15 cellular contexts compared by ENCODE assay signal in genomic region chr1:23224721-23225648, GRCh38. TPM values are rescaled to one million over a fixed set of nuclear protein-coding genes. Genes with fewer than 3 reads are reported as not detected.
DNase-seq lines count a peak whose midpoint lies in the region; ATAC-seq and TF ChIP-seq lines count a peak whose summit lies in the region.
"Had no signal": no experiment of that assay in that cellular context is flagged by ENCODE, and none has a peak within 500 bp of the region (broad histone marks: within the 10 kb centered on the region; RNA-seq: fewer than 3 reads in every experiment).

No MANE protein-coding gene starts in this region.

- H3K36me3 ChIP-seq in A673 (ENCODE audit: insufficient read depth, low read length, poor library complexity, severe bottlenecking) = no peaks in the 10 kb centered on the region
- H3K36me3 ChIP-seq: BLaER1 had no signal

- H3K4me1 ChIP-seq in A673 (ENCODE audit: insufficient read depth, low read length, poor library complexity, severe bottlenecking) = peaks cover 14% of the 10 kb centered on the region
- H3K4me1 ChIP-seq: BLaER1 had no signal

- peak; percentile 82 for DNase-seq in A673 (ENCODE audit: low spot score)
- peak; percentile 80 for DNase-seq in HT1080 (ENCODE audit: low read depth)
- no peak for DNase-seq in chondrocyte (ENCODE audit: low spot score)
- peak; percentile 30 for DNase-seq in kidney tubule cell (ENCODE audit: low spot score)
- no peak for DNase-seq in activated CD8-positive, alpha-beta memory T cell treated with anti-CD3 and anti-CD28 coated beads for 24 hours
- no peak for DNase-seq in activated CD4-positive, alpha-beta T cell treated with anti-CD3 and anti-CD28 coated beads for 4 hours
- DNase-seq: activated naive CD4-positive, alpha-beta T cell; GOT3; NCI-H446 had no signal

- peaks cover 3% of the 10 kb centered on the region for H3K9me3 Mint-ChIP-seq in chondrocyte (ENCODE audit: low read depth)
- H3K9me3 Mint-ChIP-seq: natural killer cell treated with Interleukin-12 subunit alpha and Interleukin-12 subunit beta and Interleukin-15 and Interleukin-18, amount 100 ng/mL, for 72 hours had no signal

- H3K4me3 Mint-ChIP-seq in chondrocyte (ENCODE audit: unreplicated experiment) = no peak overlapping the region
- H3K4me3 Mint-ChIP-seq: natural killer cell treated with Interleukin-12 subunit alpha and Interleukin-12 subunit beta and Interleukin-15 and Interleukin-18, amount 100 ng/mL, for 72 hours had no signal

- H3K9me3 ChIP-seq in A673 (ENCODE audit: low read depth, low read length, poor library complexity, severe bottlenecking) = no peaks in the 10 kb centered on the region
- H3K9me3 ChIP-seq: BLaER1 had no signal

- BruUV-seq in A673 (replicated peaks; lab: Mats Ljungman, UMichigan) = no TSS peak

- no peak for TF ChIP-seq CTCF in A673 (conservative IDR thresholded peaks at IDR 0.05; ENCODE audit: low read depth, low read length)
- TF ChIP-seq CTCF in chondrocyte (IDR thresholded peaks at IDR 0.05) = no peak

- H3K27me3 ChIP-seq in A673 (replicated peaks; ENCODE audit: insufficient read depth, low read depth, low read length, poor library complexity) = no peaks in the 10 kb centered on the region

- no peaks in the 10 kb centered on the region for H3K36me3 Mint-ChIP-seq in chondrocyte (ENCODE audit: low read depth)
- H3K36me3 Mint-ChIP-seq: natural killer cell treated with Interleukin-12 subunit alpha and Interleukin-12 subunit beta and Interleukin-15 and Interleukin-18, amount 100 ng/mL, for 72 hours had no signal

- H3K27me3 Mint-ChIP-seq in chondrocyte (ENCODE audit: low read depth) = no peaks in the 10 kb centered on the region

- intact Hi-C loops in A673 (cut with micrococcal nuclease; ENCODE audit: unreplicated experiment) = loop anchor here (10.0 kb wide), 1 partner anchor 180 kb away; no protein-coding TSS in a partner anchor

- peaks cover 20% of the 10 kb centered on the region for H3K4me1 Mint-ChIP-seq in chondrocyte (ENCODE audit: low read depth)

- POLR2A ChIA-PET in A673 (lab: Charles Lee; ENCODE audit: low non-redundant PET) = no interaction called here

- CTCF ChIA-PET in A673 (lab: Charles Lee) = no interaction called here

- no peak overlapping the region for H3K27ac ChIP-seq in A673 (ENCODE audit: low read depth, low read length, poor library complexity, severe bottlenecking)
- H3K27ac ChIP-seq: BLaER1, HL-60 had no signal

- H3K4me3 ChIP-seq in A673 (ENCODE audit: low read depth, low read length, poor library complexity, severe bottlenecking) = no peak overlapping the region
- H3K4me3 ChIP-seq: BLaER1 had no signal

- peak overlapping the region; percentile 45 for H3K27ac Mint-ChIP-seq in chondrocyte (ENCODE audit: unreplicated experiment)
- H3K27ac Mint-ChIP-seq: natural killer cell treated with Interleukin-12 subunit alpha and Interleukin-12 subunit beta and Interleukin-15 and Interleukin-18, amount 100 ng/mL, for 72 hours had no signal

- ATAC-seq in HG02588 (IDR thresholded peaks at IDR 0.05; ENCODE audit: unreplicated experiment) (no peak), GM18867 (IDR thresholded peaks at IDR 0.05; ENCODE audit: unreplicated experiment) (no peak)
- ATAC-seq: esophagus mucosa; natural killer cell treated with Interleukin-12 subunit alpha and Interleukin-12 subunit beta and Interleukin-15 and Interleukin-18, amount 100 ng/mL, for 72 hours had no signal

RNA-seq across cellular contexts. Expression of gene HTR1D, which starts 7.7 kb away (rescaled TPM):
- total RNA-seq in A673 (2021) = 0.13 and 0.20 TPM in 2 replicates
- 5.3 and 9.1 TPM in 2 replicates for total RNA-seq in HT1080 (2014; rRNA removed; shearing (Covaris generic))
- 21.9 and 22.1 TPM in 2 replicates for polyA plus RNA-seq in HT1080 (2015; cell fraction: cytosol; rRNA removed)
- 19.4 and 21.2 TPM in 2 replicates for polyA plus RNA-seq in HT1080 (2015; cell fraction: nucleus; rRNA removed)
- 2.1 to 3.7 TPM (median 2.3 TPM) in 3 replicates for total RNA-seq in chondrocyte
- total RNA-seq: esophagus mucosa; natural killer cell treated with Interleukin-12 subunit alpha and Interleukin-12 subunit beta and Interleukin-15 and Interleukin-18, amount 100 ng/mL, for 72 hours had no signal

RNA-seq across cellular contexts. Expression of gene LUZP1, which starts 56.3 kb away (rescaled TPM):
- total RNA-seq in A673 (2021) (32.6 and 34.9 TPM in 2 replicates), chondrocyte (55.5 to 67.7 TPM (median 58.0 TPM) in 3 replicates)
- 22.2 and 30.3 TPM in 2 replicates for total RNA-seq in HT1080 (2014; rRNA removed; shearing (Covaris generic))
- 13.6 and 18.0 TPM in 2 replicates for polyA plus RNA-seq in HT1080 (2015; cell fraction: cytosol; rRNA removed)
- 34.5 and 34.6 TPM in 2 replicates for polyA plus RNA-seq in HT1080 (2015; cell fraction: nucleus; rRNA removed)

Comparison
In these comparisons a context has a peak if more than half of its experiments do, and no peak if none do; other contexts are left out.
1. DNase-seq: peak in A673 (single experiment), HT1080 (single experiment) and kidney tubule cell (single experiment); none in chondrocyte (single experiment), activated CD8-positive, alpha-beta memory T cell treated with anti-CD3 and anti-CD28 coated beads for 24 hours (single experiment) and activated CD4-positive, alpha-beta T cell treated with anti-CD3 and anti-CD28 coated beads for 4 hours (0 of 2).